Comparison of ENCODE assay signal across 18 cellular contexts in the genomic region with DNA sequence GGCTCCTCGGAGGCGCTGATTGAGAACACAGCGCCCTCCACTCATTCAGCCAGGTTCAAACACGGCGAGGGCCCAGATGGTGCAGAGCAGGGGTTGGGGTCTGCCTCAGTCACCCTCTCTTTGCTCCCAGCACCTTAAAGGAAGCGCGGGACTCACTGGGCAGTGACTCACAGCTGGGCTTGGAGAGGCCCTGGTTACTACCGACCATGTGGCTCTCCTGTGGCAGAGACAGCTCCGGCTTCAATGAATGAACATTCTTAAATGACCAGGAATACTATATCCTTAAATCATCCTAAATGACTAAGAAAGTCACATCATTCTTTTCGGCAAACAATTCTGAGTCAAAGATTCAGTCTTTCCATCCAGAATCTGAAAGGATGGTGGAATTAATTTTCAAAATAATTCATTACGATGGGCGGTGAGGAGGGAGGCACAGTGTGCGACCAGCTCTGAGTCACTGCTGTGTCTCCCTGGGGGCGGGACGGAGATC.
DNase-seq lines count a peak whose midpoint lies in the region; ATAC-seq, FAIRE-seq and TF ChIP-seq lines count a peak whose summit lies in the region.
"Had no signal": no experiment of that assay in that cellular context is flagged by ENCODE, and none has a peak within 500 bp of the region (broad histone marks: within the 10 kb centered on the region; RNA-seq: fewer than 3 reads in every experiment).

No MANE protein-coding gene starts in this region.

- no peaks in the 10 kb centered on the region for H3K27me3 ChIP-seq in brain microvascular endothelial cell (replicated peaks)
- H3K27me3 ChIP-seq: ascending aorta, gastroesophageal sphincter, transverse colon had no signal

- H3K9me3 Mint-ChIP-seq in nephron progenitor cell = no peaks in the 10 kb centered on the region
- H3K9me3 Mint-ChIP-seq: WTC11 had no signal

- TF ChIP-seq CTCF in brain microvascular endothelial cell (IDR thresholded peaks at IDR 0.05; ENCODE audit: low read depth, low read length, missing control alignments) (no peak), nephron progenitor cell (IDR thresholded peaks at IDR 0.05) (no peak)

- ATAC-seq in GM21825 (IDR thresholded peaks at IDR 0.05; ENCODE audit: unreplicated experiment) = no peak
- ATAC-seq: gastroesophageal sphincter, WTC11 had no signal

- no peak overlapping the region for H3K27ac Mint-ChIP-seq in nephron progenitor cell

- peaks cover 48% of the 10 kb centered on the region for H3K36me3 ChIP-seq in brain microvascular endothelial cell (replicated peaks)

- no peak for TF ChIP-seq POLR2A in H54 (IDR thresholded peaks at IDR 0.05; ENCODE audit: low read depth, low read length)

- in situ Hi-C loops in brain microvascular endothelial cell (cut with HindIII; ENCODE audit: low pct_ligation_motif_present, low sequenced_read_pairs) = no loop called here

- FAIRE-seq in H54 (lab: Jason Lieb, UNC) = no peak

- H3K36me3 Mint-ChIP-seq in nephron progenitor cell (ENCODE audit: low read depth) = peaks cover 45% of the 10 kb centered on the region

- peak overlapping the region; percentile 18 for H3K4me3 Mint-ChIP-seq in nephron progenitor cell

- H3K4me1 Mint-ChIP-seq in nephron progenitor cell = peaks cover 28% of the 10 kb centered on the region

- DNase-seq in DMS53 (lab: John Stamatoyannopoulos, UW) (peak; percentile 19), DMS53 treated with DMSO at 0.1 percent for 48 hours (lab: John Stamatoyannopoulos, UW; ENCODE audit: unreplicated experiment) (no peak), H54 (ENCODE audit: insufficient read length, low spot score) (peak; percentile 78), brain microvascular endothelial cell (peak; percentile 9), nephron progenitor cell (no peak), GM03348 (ENCODE audit: low spot score) (no peak)
- DNase-seq in effector CD8-positive, alpha-beta T cell (lab: John Stamatoyannopoulos, UW) = no peak
- DNase-seq: 8988T; activated gamma-delta T cell; NCI-H187; stimulated activated naive CD4-positive, alpha-beta T cell treated with Interleukin-2 at 50 U/mL for 16 hours; transverse colon had no signal

- no peak overlapping the region for H3K27ac ChIP-seq in brain microvascular endothelial cell
- H3K27ac ChIP-seq: ascending aorta, C4-2B, coronary artery, transverse colon had no signal

- H3K4me3 ChIP-seq in brain microvascular endothelial cell (ENCODE audit: low read depth, low read length) = no peak overlapping the region
- H3K4me3 ChIP-seq: ascending aorta, coronary artery, gastroesophageal sphincter, transverse colon had no signal

- no peaks in the 10 kb centered on the region for H3K27me3 Mint-ChIP-seq in nephron progenitor cell (ENCODE audit: low read depth, poor library complexity)

Comparison
In these comparisons a context has a peak if more than half of its experiments do, and no peak if none do; other contexts are left out.
1. DNase-seq: peak in DMS53 (single experiment), H54 (single experiment) and brain microvascular endothelial cell (single experiment); none in DMS53 treated with DMSO at 0.1 percent for 48 hours (single experiment), nephron progenitor cell (single experiment), GM03348 (single experiment) and effector CD8-positive, alpha-beta T cell (single experiment).